In the genomic region with DNA sequence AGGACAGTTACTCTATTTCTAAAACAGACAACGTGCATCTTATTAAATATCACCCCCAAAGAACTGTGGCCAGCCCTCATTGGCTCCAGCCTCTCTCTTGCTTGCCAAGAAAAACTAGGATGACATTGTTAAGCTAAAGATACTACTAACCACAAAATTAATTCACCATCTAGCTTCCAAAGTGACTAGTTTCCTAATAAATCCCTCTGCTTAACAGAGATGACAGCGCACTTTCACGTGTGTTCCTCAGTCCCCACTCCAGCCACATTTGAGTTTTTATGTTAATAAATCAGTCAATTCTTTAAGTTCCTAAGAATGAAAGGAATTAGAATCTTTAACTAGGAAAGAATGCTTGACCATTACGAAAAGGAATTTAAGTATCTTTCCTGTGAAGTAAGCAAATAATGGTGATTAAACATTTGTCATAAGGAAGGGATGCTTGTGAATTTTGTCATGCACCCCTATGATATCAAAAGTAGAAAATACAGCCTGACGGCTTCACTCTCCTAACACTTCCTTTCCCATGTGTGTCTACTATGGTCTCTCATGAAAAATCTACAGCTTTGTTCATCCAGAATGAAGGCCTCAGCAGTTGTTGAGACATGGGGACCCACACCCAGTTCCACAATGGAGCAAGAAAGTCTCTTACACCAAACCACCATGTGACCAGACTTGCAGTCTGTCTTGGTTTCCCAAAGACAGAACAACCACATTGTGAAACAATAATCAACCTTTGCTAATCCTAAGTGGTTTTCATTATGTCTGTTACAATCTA, we compare ENCODE assay signal across 8 cellular contexts. TPM values are rescaled to one million over a fixed set of nuclear protein-coding genes. Genes with fewer than 3 reads are reported as not detected.
DNase-seq lines count a peak whose midpoint lies in the region; ATAC-seq, FAIRE-seq and TF ChIP-seq lines count a peak whose summit lies in the region.

No MANE protein-coding gene starts in this region.

- CTCF ChIA-PET in IMR-90 (lab: Yijun Ruan, JAX): no interaction called here

- peak overlapping the region; percentile 82 for H4K5ac ChIP-seq in IMR-90 (ENCODE audit: low read depth, low read length)

- H3K9me3 ChIP-seq in IMR-90 (ENCODE audit: control insufficient read depth, insufficient read depth, low read length): no peaks in the 10 kb centered on the region
- no peaks in the 10 kb centered on the region for H3K9me3 ChIP-seq in mucosa of descending colon

- H3K27ac ChIP-seq in IMR-90 (ENCODE audit: insufficient read depth, low read length): peak overlapping the region; percentile 98

- TF ChIP-seq CTCF in IMR-90 (conservative IDR thresholded peaks at IDR 0.05; ENCODE audit: low read depth, low read length): no peak
- no peak for TF ChIP-seq CTCF in bronchial epithelial cell (IDR thresholded peaks at IDR 0.05; ENCODE audit: insufficient read depth, low read length, severe bottlenecking)
- no peak for TF ChIP-seq CTCF in mucosa of descending colon (IDR thresholded peaks at IDR 0.05)

- H2AFZ ChIP-seq in IMR-90 (replicated peaks; ENCODE audit: low read length, poor library complexity): no peak overlapping the region

- peaks cover 12% of the 10 kb centered on the region for H3K9me1 ChIP-seq in IMR-90 (ENCODE audit: insufficient read depth, low read length)

- in situ Hi-C loops in IMR-90 (cut with MboI; ENCODE audit: low sequenced_read_pairs): loop anchor here (10.0 kb wide), 1 partner anchor 132 kb away; a partner anchor contains a TSS

- no peak for TF ChIP-seq RAD21 in IMR-90 (IDR thresholded peaks at IDR 0.05; ENCODE audit: low read length)

- H3K4ac ChIP-seq in IMR-90 (ENCODE audit: low read depth, low read length): peak overlapping the region; percentile 95

- peaks cover 0 to 18% of the 10 kb centered on the region in 2 experiments; a peak in 2 of 4 replicates for H3K79me1 ChIP-seq in IMR-90 (ENCODE audit: low read depth in 1 of 2, low read length in 2 of 2)

- H2BK15ac ChIP-seq in IMR-90 (ENCODE audit: low read depth, low read length): peak overlapping the region; percentile 77; the same call in 2 of the 3 replicates

- peaks cover 72% of the 10 kb centered on the region for H4K20me1 ChIP-seq in IMR-90 (ENCODE audit: insufficient read depth, low read length)

- H3K27me3 ChIP-seq in IMR-90 (ENCODE audit: control insufficient read depth, insufficient read depth, low read length) (no peaks in the 10 kb centered on the region), bronchial epithelial cell (ENCODE audit: control insufficient read depth, insufficient read depth, low read length) (no peaks in the 10 kb centered on the region)

- peak overlapping the region; percentile 82 to 91 for H4K8ac ChIP-seq in IMR-90 (ENCODE audit: low read depth in 2 of 2, low read length in 2 of 2)

- intact Hi-C loops in IMR-90 (cut with micrococcal nuclease) (loop anchor here (1.0 to 2.0 kb wide), 3 partner anchors 27 to 132 kb away; no protein-coding TSS in a partner anchor), mucosa of descending colon (cut with DNase I, micrococcal nuclease) (loop anchor here in 1 of 2 donors (10.0 kb wide), 1 partner anchor 58 kb away; no protein-coding TSS in a partner anchor)

- dilution Hi-C loops in IMR-90 (cut with HindIII; ENCODE audit: low sequenced_read_pairs, unreplicated experiment): no loop called here

- H3K23ac ChIP-seq in IMR-90 (ENCODE audit: low read depth, low read length): peak overlapping the region; percentile 97

- peak overlapping the region; percentile 99 for H2BK5ac ChIP-seq in IMR-90 (ENCODE audit: low read depth, low read length, poor library complexity, severe bottlenecking)

- peak overlapping the region; percentile 97 for H3K56ac ChIP-seq in IMR-90 (ENCODE audit: extremely low read depth, insufficient read depth, low read length)

- H3K18ac ChIP-seq in IMR-90 (ENCODE audit: low read depth, low read length): peak overlapping the region; percentile 92

- H3K14ac ChIP-seq in IMR-90 (replicated peaks; ENCODE audit: low read depth, low read length): peak overlapping the region; percentile 97

- 0% methylated on average over 1 of the region's 5 CpGs; no CpG with 5 or more reads in 1 of the 2 experiments for WGBS in IMR-90 (ENCODE audit: extremely low coverage in 2 of 2, insufficient read length in 1 of 2), 2 experiments

- H4K91ac ChIP-seq in IMR-90 (ENCODE audit: insufficient read depth, low read depth, low read length): peak overlapping the region; percentile 94

- H3K4me3 ChIP-seq in IMR-90 (ENCODE audit: insufficient read depth, low read depth, low read length) (peak overlapping the region; percentile 2; the same call in 1 of the 2 replicates), bronchial epithelial cell (ENCODE audit: low read depth, low read length) (no peak overlapping the region), mucosa of descending colon (no peak overlapping the region)

- no TSS peak for BruUV-seq in IMR-90 (replicated peaks; lab: Mats Ljungman, UMichigan)

- peak; percentile 54; the same call in 1 of the 2 replicates for TF ChIP-seq POLR2A in IMR-90 (IDR thresholded peaks at IDR 0.05; ENCODE audit: low read depth, low read length)

- peaks cover 36% of the 10 kb centered on the region for H3K4me1 ChIP-seq in IMR-90 (ENCODE audit: control insufficient read depth, insufficient read depth, low read length)
- peaks cover 14% of the 10 kb centered on the region for H3K4me1 ChIP-seq in mucosa of descending colon (ENCODE audit: low read depth)

- peaks cover 2% of the 10 kb centered on the region; the same call in 1 of the 2 replicates for H3K36me3 ChIP-seq in IMR-90 (ENCODE audit: control insufficient read depth, insufficient read depth, low read length)
- no peaks in the 10 kb centered on the region for H3K36me3 ChIP-seq in bronchial epithelial cell (ENCODE audit: control insufficient read depth, insufficient read depth, low read length)
- no peaks in the 10 kb centered on the region for H3K36me3 ChIP-seq in mucosa of descending colon (ENCODE audit: low read depth)

- no peak for FAIRE-seq in bronchial epithelial cell (lab: Jason Lieb, UNC)

- H2AK9ac ChIP-seq in IMR-90 (replicated peaks; ENCODE audit: low read depth, low read length, poor library complexity): no peak overlapping the region

- peak overlapping the region; percentile 94 for H2BK20ac ChIP-seq in IMR-90 (ENCODE audit: low read depth, low read length)

- H3K9ac ChIP-seq in IMR-90 (ENCODE audit: low read depth, low read length): peak overlapping the region; percentile 90

- peak overlapping the region; percentile 95 for H2BK120ac ChIP-seq in IMR-90 (ENCODE audit: low read depth, low read length)

- ATAC-seq in IMR-90 (ENCODE audit: low read depth) (peak; percentile 61), mucosa of descending colon (peak; percentile 15), HG03196 (IDR thresholded peaks at IDR 0.05; ENCODE audit: unreplicated experiment) (no peak), GM19328 (IDR thresholded peaks at IDR 0.05; ENCODE audit: unreplicated experiment) (no peak)

- peak; percentile 33 for DNase-seq in AG08396 (ENCODE audit: low spot score)
- peak; percentile 95 for DNase-seq in IMR-90
- DNase-seq in bronchial epithelial cell (ENCODE audit: low read depth): peak; percentile 95
- DNase-seq in mucosa of descending colon: no peak
- no peak for DNase-seq in cerebellar cortex (ENCODE audit: low spot score)
- DNase-seq in UCSD-AML1 (lab: John Stamatoyannopoulos, UW; ENCODE audit: unreplicated experiment): no peak

- POLR2A ChIA-PET in IMR-90 (lab: Charles Lee; ENCODE audit: unreplicated experiment): interaction anchor here (0.6 to 1.2 kb wide), 4 partner anchors 9 to 126 kb away, joined by 3 to 6 read pairs (median 4); no protein-coding TSS in a partner anchor

- H2AK5ac ChIP-seq in IMR-90 (ENCODE audit: low read depth, low read length): peak overlapping the region; percentile 92

- peak overlapping the region; percentile 73 for H3K4me2 ChIP-seq in IMR-90 (ENCODE audit: low read depth, low read length)

TF ChIP-seq in IMR-90, 13 proteins besides CTCF, POLR2A, EP300 and RAD21 (continues in another document):
- TF ChIP-seq RFX5 (IDR thresholded peaks at IDR 0.05; ENCODE audit: low read depth, low read length) (no peak), NFE2L2 (IDR thresholded peaks at IDR 0.05; ENCODE audit: low read depth, low read length) (peak; percentile 86), MXI1 (IDR thresholded peaks at IDR 0.05; ENCODE audit: borderline replicate concordance, low read depth, low read length) (peak; percentile 66; the same call in 1 of the 2 replicates), CEBPB (IDR thresholded peaks at IDR 0.05; ENCODE audit: low read depth, low read length) (peak; percentile 19; the same call in 1 of the 2 replicates), CHD1 (IDR thresholded peaks at IDR 0.05; ENCODE audit: low read depth, low read length) (no peak), BHLHE40 (IDR thresholded peaks at IDR 0.05; ENCODE audit: low read depth, low read length) (peak; percentile 82; the same call in 1 of the 2 replicates), RCOR1 (IDR thresholded peaks at IDR 0.05; ENCODE audit: insufficient replicate concordance, low read length) (no peak), MAFK (IDR thresholded peaks at IDR 0.05; ENCODE audit: low read depth, low read length) (peak; percentile 70), FOS (IDR thresholded peaks at IDR 0.05; ENCODE audit: low read depth, low read length) (no peak)
- TF ChIP-seq, protein P1, sequence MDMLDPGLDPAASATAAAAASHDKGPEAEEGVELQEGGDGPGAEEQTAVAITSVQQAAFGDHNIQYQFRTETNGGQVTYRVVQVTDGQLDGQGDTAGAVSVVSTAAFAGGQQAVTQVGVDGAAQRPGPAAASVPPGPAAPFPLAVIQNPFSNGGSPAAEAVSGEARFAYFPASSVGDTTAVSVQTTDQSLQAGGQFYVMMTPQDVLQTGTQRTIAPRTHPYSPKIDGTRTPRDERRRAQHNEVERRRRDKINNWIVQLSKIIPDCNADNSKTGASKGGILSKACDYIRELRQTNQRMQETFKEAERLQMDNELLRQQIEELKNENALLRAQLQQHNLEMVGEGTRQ (IDR thresholded peaks at IDR 0.05; ENCODE audit: low read depth, low read length): peak; percentile 83
- TF ChIP-seq, protein P2, sequence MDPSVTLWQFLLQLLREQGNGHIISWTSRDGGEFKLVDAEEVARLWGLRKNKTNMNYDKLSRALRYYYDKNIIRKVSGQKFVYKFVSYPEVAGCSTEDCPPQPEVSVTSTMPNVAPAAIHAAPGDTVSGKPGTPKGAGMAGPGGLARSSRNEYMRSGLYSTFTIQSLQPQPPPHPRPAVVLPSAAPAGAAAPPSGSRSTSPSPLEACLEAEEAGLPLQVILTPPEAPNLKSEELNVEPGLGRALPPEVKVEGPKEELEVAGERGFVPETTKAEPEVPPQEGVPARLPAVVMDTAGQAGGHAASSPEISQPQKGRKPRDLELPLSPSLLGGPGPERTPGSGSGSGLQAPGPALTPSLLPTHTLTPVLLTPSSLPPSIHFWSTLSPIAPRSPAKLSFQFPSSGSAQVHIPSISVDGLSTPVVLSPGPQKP (IDR thresholded peaks at IDR 0.05; ENCODE audit: borderline replicate concordance, low read depth, low read length): no peak

RNA-seq across cellular contexts. Expression of a gene that starts 8.1 kb away (rescaled TPM):
- 1,042 and 1,100 TPM in 2 replicates for total RNA-seq in IMR-90 (2012; rRNA removed)
- polyA plus RNA-seq in IMR-90 (2012; rRNA removed): 591 and 675 TPM in 2 replicates
- polyA plus RNA-seq in IMR-90 (2012; cell fraction: cytosol; rRNA removed): 183 and 262 TPM in 2 replicates
- 145 and 350 TPM in 2 replicates for polyA plus RNA-seq in IMR-90 (2012; cell fraction: nucleus; rRNA removed; ENCODE audit: low replicate concordance)
- total RNA-seq in bronchial epithelial cell: 151 and 152 TPM in 2 replicates
- 100 to 1,000 TPM in 2 of 3 donors, 10 to 100 TPM in 1; 80.5 to 328 (median 123) TPM for total RNA-seq in mucosa of descending colon

Comparison
In these comparisons a context has a peak if more than half of its experiments do, and no peak if none do; other contexts are left out.
1. DNase-seq: peak in AG08396 (single experiment), IMR-90 (single experiment) and bronchial epithelial cell (single experiment); none in mucosa of descending colon (0 of 3), cerebellar cortex (single experiment) and UCSD-AML1 (single experiment).
2. ATAC-seq: peak in IMR-90 (single experiment) and mucosa of descending colon (single experiment); none in HG03196 (single experiment) and GM19328 (single experiment).